ENCODE assay signal across 8 cellular contexts in the genomic region with DNA sequence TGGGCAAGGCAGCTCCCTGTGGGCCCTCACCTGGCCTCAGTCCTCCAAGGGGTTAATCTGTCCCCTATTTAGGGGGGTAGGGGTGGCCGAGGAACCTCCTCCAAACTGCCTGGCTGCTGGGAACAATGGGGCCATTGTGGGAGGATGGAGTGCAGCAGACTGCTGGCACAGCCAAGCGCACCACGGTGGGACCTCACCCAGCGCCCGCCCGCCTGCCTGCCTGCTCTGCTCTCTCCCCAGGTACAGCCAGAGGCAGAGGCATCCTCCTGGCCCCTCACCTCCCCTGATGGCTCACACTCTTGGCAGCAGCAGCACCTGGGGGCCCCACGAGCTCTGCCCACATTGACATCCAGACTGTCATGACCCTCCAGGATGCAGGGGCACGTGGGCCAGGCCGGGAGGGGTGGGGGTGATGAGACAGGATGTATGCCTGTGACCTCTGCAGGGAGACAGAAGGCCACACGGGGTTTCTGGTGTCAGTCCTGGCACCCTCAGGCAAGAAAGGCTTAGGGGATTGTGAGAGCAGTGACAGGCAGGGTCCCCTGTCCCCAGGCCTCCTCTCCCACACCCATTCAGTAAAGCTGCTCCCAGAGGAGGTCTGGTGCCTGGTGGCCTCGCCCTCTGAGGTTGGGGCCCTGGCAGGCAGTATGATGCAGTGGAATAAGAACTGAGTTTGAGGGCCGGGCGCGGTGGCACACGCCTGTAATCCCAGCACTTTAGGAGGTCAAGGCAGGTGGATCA. TPM values are rescaled to one million over a fixed set of nuclear protein-coding genes. Genes with fewer than 3 reads are reported as not detected.
DNase-seq lines count a peak whose midpoint lies in the region; ATAC-seq and TF ChIP-seq lines count a peak whose summit lies in the region.

No MANE protein-coding gene starts in this region.

- no peaks in the 10 kb centered on the region for H3K27me3 Mint-ChIP-seq in T-cell

- peaks cover 79 to 99% of the 10 kb centered on the region in 2 experiments for H3K4me1 ChIP-seq in HCT116 (ENCODE audit: control insufficient read depth in 1 of 2, insufficient read depth in 2 of 2, low read length in 2 of 2)
- peaks cover 75 to 77% of the 10 kb centered on the region in 2 donors for H3K4me1 ChIP-seq in breast epithelium
- H3K4me1 ChIP-seq in tibial artery: peaks cover 28 to 100% (median 99%) of the 10 kb centered on the region in 4 donors

- no peak for DNase-seq in HCT116 (ENCODE audit: low read depth, low spot score)
- DNase-seq in T-cell: peak; percentile 68 to 90 (median 83)
- DNase-seq in breast epithelium (ENCODE audit: low spot score in 2 of 2): peak in 1 of 2 donors; percentile 81
- peak; percentile 38 for DNase-seq in mucosa of gallbladder (ENCODE audit: low spot score)
- no peak for DNase-seq in tibial artery
- DNase-seq in NCI-H510A treated with DMSO at 0.1 percent for 48 hours (lab: John Stamatoyannopoulos, UW): no peak
- no peak for DNase-seq in NCI-H146 (lab: John Stamatoyannopoulos, UW)

- TF ChIP-seq CTCF in HCT116 (IDR thresholded peaks at IDR 0.05 in 2 of 3, conservative IDR thresholded peaks at IDR 0.05 in 1 of 3; ENCODE audit: borderline replicate concordance in 1 of 3, insufficient read depth in 1 of 3, low read depth in 2 of 3, low read length in 2 of 3): no peak
- TF ChIP-seq CTCF in breast epithelium (IDR thresholded peaks at IDR 0.05): no peak
- no peak for TF ChIP-seq CTCF in tibial artery (IDR thresholded peaks at IDR 0.05)

- H3K27ac Mint-ChIP-seq in T-cell: peak overlapping the region; percentile 96 to 98

- H3K36me3 Mint-ChIP-seq in T-cell: peaks cover 14% of the 10 kb centered on the region

- peak overlapping the region; percentile 10 to 31; a peak in 3 of 4 replicates for H3K4me3 ChIP-seq in HCT116 (replicated peaks in 1 of 2; ENCODE audit: low read depth in 1 of 2, low read length in 2 of 2)
- H3K4me3 ChIP-seq in breast epithelium: peak overlapping the region in 2 of 3 donors; percentile 23 to 62
- H3K4me3 ChIP-seq in tibial artery: peak overlapping the region; percentile 2 to 21

- H3K9ac ChIP-seq in HCT116 (ENCODE audit: low read length): peak overlapping the region; percentile 91

- no peaks in the 10 kb centered on the region for H4K20me1 ChIP-seq in HCT116 (ENCODE audit: insufficient read depth)

- peak overlapping the region; percentile 100 for H3K4me2 ChIP-seq in HCT116 (ENCODE audit: low read length)

- H3K9me3 ChIP-seq in HCT116 (ENCODE audit: control insufficient read depth in 1 of 2, insufficient read depth in 1 of 2, low read depth in 1 of 2, low read length in 2 of 2): no peaks in the 10 kb centered on the region
- H3K9me3 ChIP-seq in breast epithelium: no peaks in the 10 kb centered on the region
- no peaks in the 10 kb centered on the region for H3K9me3 ChIP-seq in tibial artery

- intact Hi-C loops in HCT116 (cut with micrococcal nuclease): loop anchor here (5.0 kb wide), 1 partner anchor 103 kb away; a partner anchor contains a TSS
- intact Hi-C loops in breast epithelium (cut with DNase I; ENCODE audit: low total_unique reads): no loop called here
- intact Hi-C loops in tibial artery (cut with DNase I; ENCODE audit: low total_unique reads): no loop called here

- H3K4me1 Mint-ChIP-seq in T-cell: peaks cover 70 to 87% (median 77%) of the 10 kb centered on the region in 3 donors

- peaks cover 85% of the 10 kb centered on the region for H3K79me2 ChIP-seq in HCT116 (ENCODE audit: insufficient read depth, low read length)

- TF ChIP-seq POLR2A in HCT116 (IDR thresholded peaks at IDR 0.05; ENCODE audit: borderline replicate concordance, extremely low read depth, insufficient read depth, insufficient read length) (no peak), breast epithelium (IDR thresholded peaks at IDR 0.05) (no peak)

- no peaks in the 10 kb centered on the region for H3K9me2 ChIP-seq in HCT116 (ENCODE audit: insufficient read depth)

- H3K9me3 Mint-ChIP-seq in T-cell: no peaks in the 10 kb centered on the region

- peaks cover 0 to 8% of the 10 kb centered on the region in 2 experiments; a peak in 1 of 4 replicates for H3K36me3 ChIP-seq in HCT116 (ENCODE audit: control insufficient read depth in 1 of 2, insufficient read depth in 2 of 2, low read length in 2 of 2)
- H3K36me3 ChIP-seq in breast epithelium: no peaks in the 10 kb centered on the region
- no peaks in the 10 kb centered on the region for H3K36me3 ChIP-seq in tibial artery

- no TSS peak for BruUV-seq in HCT116 (replicated peaks; lab: Mats Ljungman, UMichigan)

- peak overlapping the region; percentile 78 to 93 (median 81) for H3K4me3 Mint-ChIP-seq in T-cell

- POLR2A ChIA-PET in HCT116 (lab: Charles Lee): interaction anchor here (0.6 to 1.1 kb wide), 3 partner anchors 46 to 122 kb away, joined by 3 to 5 read pairs (median 4); no protein-coding TSS in a partner anchor
- POLR2A ChIA-PET in T-cell (lab: Charles Lee): interaction anchor here (0.5 to 3.3 kb wide), 12 partner anchors 8 to 408 kb away, joined by 3 to 18 read pairs (median 4); a partner anchor contains a TSS

- RAD21 ChIA-PET in HCT116 (lab: Charles Lee; ENCODE audit: low non-redundant PET in 1 of 2, low total read pairs in 2 of 2, uncharacterized antibody in 2 of 2, unreplicated experiment in 2 of 2): interaction anchor here in 1 of 2 experiments (0.5 to 0.9 kb wide), 3 partner anchors 12 to 209 kb away, joined by 3 read pairs; no protein-coding TSS in a partner anchor

- H3K27ac ChIP-seq in HCT116 (ENCODE audit: low read depth, low read length): peak overlapping the region; percentile 100
- peak overlapping the region; percentile 96 to 100 for H3K27ac ChIP-seq in breast epithelium
- peak overlapping the region; percentile 85 to 99 for H3K27ac ChIP-seq in tibial artery

- H2AFZ ChIP-seq in HCT116 (ENCODE audit: low read depth, low read length, poor library complexity, severe bottlenecking): no peak overlapping the region

- CTCF ChIA-PET in HCT116 (lab: Charles Lee): interaction anchor here (1.0 to 7.2 kb wide), 4 partner anchors 8 to 42 kb away, joined by 5 to 150 read pairs (median 6); a partner anchor contains a TSS
- CTCF ChIA-PET in T-cell (lab: Charles Lee): interaction anchor here (0.8 to 3.8 kb wide), 8 partner anchors 8 to 124 kb away, joined by 3 to 30 read pairs (median 6); a partner anchor contains a TSS

- no peak for TF ChIP-seq RAD21 in HCT116 (IDR thresholded peaks at IDR 0.05; ENCODE audit: low read depth)

- H3K27me3 ChIP-seq in HCT116 (ENCODE audit: insufficient read depth, low read length) (no peaks in the 10 kb centered on the region), breast epithelium (no peaks in the 10 kb centered on the region), tibial artery (no peaks in the 10 kb centered on the region)

- peak; percentile 11 for ATAC-seq in HCT116
- peak; percentile 63 to 66 (median 64) for ATAC-seq in T-cell (replicated peaks in 1 of 4)
- no peak for ATAC-seq in GM21526 (IDR thresholded peaks at IDR 0.05; ENCODE audit: low FRiP score, unreplicated experiment)

TF ChIP-seq in HCT116, 20 proteins besides CTCF, POLR2A, EP300 and RAD21:
- TF ChIP-seq, protein P1, sequence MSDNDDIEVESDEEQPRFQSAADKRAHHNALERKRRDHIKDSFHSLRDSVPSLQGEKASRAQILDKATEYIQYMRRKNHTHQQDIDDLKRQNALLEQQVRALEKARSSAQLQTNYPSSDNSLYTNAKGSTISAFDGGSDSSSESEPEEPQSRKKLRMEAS (IDR thresholded peaks at IDR 0.05): no peak
- TF ChIP-seq, protein P2, sequence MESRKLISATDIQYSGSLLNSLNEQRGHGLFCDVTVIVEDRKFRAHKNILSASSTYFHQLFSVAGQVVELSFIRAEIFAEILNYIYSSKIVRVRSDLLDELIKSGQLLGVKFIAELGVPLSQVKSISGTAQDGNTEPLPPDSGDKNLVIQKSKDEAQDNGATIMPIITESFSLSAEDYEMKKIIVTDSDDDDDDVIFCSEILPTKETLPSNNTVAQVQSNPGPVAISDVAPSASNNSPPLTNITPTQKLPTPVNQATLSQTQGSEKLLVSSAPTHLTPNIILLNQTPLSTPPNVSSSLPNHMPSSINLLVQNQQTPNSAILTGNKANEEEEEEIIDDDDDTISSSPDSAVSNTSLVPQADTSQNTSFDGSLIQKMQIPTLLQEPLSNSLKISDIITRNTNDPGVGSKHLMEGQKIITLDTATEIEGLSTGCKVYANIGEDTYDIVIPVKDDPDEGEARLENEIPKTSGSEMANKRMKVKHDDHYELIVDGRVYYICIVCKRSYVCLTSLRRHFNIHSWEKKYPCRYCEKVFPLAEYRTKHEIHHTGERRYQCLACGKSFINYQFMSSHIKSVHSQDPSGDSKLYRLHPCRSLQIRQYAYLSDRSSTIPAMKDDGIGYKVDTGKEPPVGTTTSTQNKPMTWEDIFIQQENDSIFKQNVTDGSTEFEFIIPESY (IDR thresholded peaks at IDR 0.05; ENCODE audit: extremely low read depth, insufficient replicate concordance, low read length): peak; percentile 24
- TF ChIP-seq SRF (IDR thresholded peaks at IDR 0.05; ENCODE audit: low read depth) (no peak), ZFX (IDR thresholded peaks at IDR 0.05) (no peak), YY1 (IDR thresholded peaks at IDR 0.05; ENCODE audit: extremely low read depth, insufficient replicate concordance, low read depth, low read length) (no peak), SIN3A (IDR thresholded peaks at IDR 0.05; ENCODE audit: low read depth) (no peak), ELF1 (IDR thresholded peaks at IDR 0.05; ENCODE audit: borderline replicate concordance, low read depth) (no peak), EZH2 (IDR thresholded peaks at IDR 0.05) (no peak), TCF7L2 (IDR thresholded peaks at IDR 0.05; ENCODE audit: borderline replicate concordance, extremely low read depth, insufficient read depth, insufficient read length) (peak; percentile 13)
- TF ChIP-seq, protein P3, sequence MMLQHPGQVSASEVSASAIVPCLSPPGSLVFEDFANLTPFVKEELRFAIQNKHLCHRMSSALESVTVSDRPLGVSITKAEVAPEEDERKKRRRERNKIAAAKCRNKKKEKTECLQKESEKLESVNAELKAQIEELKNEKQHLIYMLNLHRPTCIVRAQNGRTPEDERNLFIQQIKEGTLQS (IDR thresholded peaks at IDR 0.05): no peak

RNA-seq across cellular contexts. Expression of a gene that starts 11.4 kb away (rescaled TPM):
- total RNA-seq in HCT116 (2021; ENCODE audit: unreplicated experiment) (120 TPM), T-cell (100 to 1,000 TPM; 229 to 331 (median 308) TPM), breast epithelium (10 to 100 TPM; 13.2 to 15.4 (median 13.3) TPM), mucosa of gallbladder (107 TPM)
- 83.0 and 85.7 TPM in 2 replicates for polyA plus RNA-seq in HCT116 (2012)

RNA-seq across cellular contexts. Expression of a gene that starts 30.7 kb away (rescaled TPM):
- not detected for total RNA-seq in HCT116 (2021; ENCODE audit: unreplicated experiment)
- 0.01 TPM in 1 of 2 replicates, not detected in the other for polyA plus RNA-seq in HCT116 (2012)
- 10 to 100 TPM in 1 of 5 donors, 1 to 10 TPM in 4; 4.7 to 10.6 (median 6.3) TPM for total RNA-seq in T-cell
- not detected for total RNA-seq in breast epithelium
- 0.06 TPM for total RNA-seq in mucosa of gallbladder

RNA-seq across cellular contexts. Expression of a gene that starts 41.8 kb away (rescaled TPM):
- 0.42 TPM for total RNA-seq in HCT116 (2021; ENCODE audit: unreplicated experiment)
- polyA plus RNA-seq in HCT116 (2012): 0.26 and 0.55 TPM in 2 replicates
- total RNA-seq in T-cell: under 1 TPM in 1 of 5 donors, not detected in 4; 0.32 TPM
- total RNA-seq in breast epithelium: not detected
- total RNA-seq in mucosa of gallbladder: not detected

RNA-seq across cellular contexts. Expression of a gene that starts 57.2 kb away (rescaled TPM):
- total RNA-seq in HCT116 (2021; ENCODE audit: unreplicated experiment): not detected
- polyA plus RNA-seq in HCT116 (2012): not detected in 2 replicates
- not detected for total RNA-seq in T-cell
- not detected for total RNA-seq in breast epithelium
- not detected for total RNA-seq in mucosa of gallbladder

Comparison
In these comparisons a context has a peak if more than half of its experiments do, and no peak if none do; other contexts are left out.
1. DNase-seq: peak in T-cell (34 of 34) and mucosa of gallbladder (single experiment); none in HCT116 (single experiment), tibial artery (0 of 2), NCI-H510A treated with DMSO at 0.1 percent for 48 hours (single experiment) and NCI-H146 (single experiment).
2. Peak in every context shown above with its lines, with median percentiles within 50 percentile points of each other: H3K27ac ChIP-seq and H3K4me3 ChIP-seq.